Comparison of ENCODE assay signal across 31 cellular contexts in genomic region chr10:21191512-21191911, GRCh38.
DNase-seq lines count a peak whose midpoint lies in the region; ATAC-seq, FAIRE-seq and TF ChIP-seq lines count a peak whose summit lies in the region.
"Had no signal": no experiment of that assay in that cellular context is flagged by ENCODE, and none has a peak within 500 bp of the region (broad histone marks: within the 10 kb centered on the region; RNA-seq: fewer than 3 reads in every experiment).

No MANE protein-coding gene starts in this region.

- H3K4me3 Mint-ChIP-seq in activated T-cell treated with anti-CD3 and anti-CD28 coated beads, Interleukin-2, amount 50 U/mL, for 72 hours = no peak overlapping the region
- H3K4me3 Mint-ChIP-seq: activated naive CD8-positive, alpha-beta T cell treated with anti-CD3 and anti-CD28 coated beads for 36 hours; B cell; CD8-positive, alpha-beta T cell; nephron; T-helper 1 cell treated with Interleukin-12 subunit alpha and Interleukin-12 subunit beta and Interleukin-4 antibody, amounts not matched to agents 30 μg/mL and 1 μg/mL, for 36 hours had no signal

- 71% methylated on average over 2 of the region's 2 CpGs for WGBS in A549 (ENCODE audit: missing lambda C conversion rate)

- peak overlapping the region in 1 of 2 experiments; percentile 32; a peak in 1 of 6 replicates for H3K27ac ChIP-seq in A549
- no peak overlapping the region for H3K27ac ChIP-seq in brain microvascular endothelial cell
- H3K27ac ChIP-seq: ascending aorta, gastroesophageal sphincter, KMS-11, right atrium auricular region, SJSA1, tibial nerve had no signal

- H3K9me3 Mint-ChIP-seq in activated T-cell treated with anti-CD3 and anti-CD28 coated beads, Interleukin-2, amount 50 U/mL, for 72 hours = no peaks in the 10 kb centered on the region
- H3K9me3 Mint-ChIP-seq: activated naive CD8-positive, alpha-beta T cell treated with anti-CD3 and anti-CD28 coated beads for 36 hours had no signal

- no peaks in the 10 kb centered on the region for H3K36me3 Mint-ChIP-seq in activated T-cell treated with anti-CD3 and anti-CD28 coated beads, Interleukin-2, amount 50 U/mL, for 72 hours (ENCODE audit: insufficient read depth in 2 of 2)
- H3K36me3 Mint-ChIP-seq: activated naive CD8-positive, alpha-beta T cell treated with anti-CD3 and anti-CD28 coated beads for 36 hours; CD8-positive, alpha-beta T cell had no signal

- H3K27me3 Mint-ChIP-seq in activated T-cell treated with anti-CD3 and anti-CD28 coated beads, Interleukin-2, amount 50 U/mL, for 72 hours (ENCODE audit: low read depth) = peaks cover 8% of the 10 kb centered on the region
- H3K27me3 Mint-ChIP-seq: B cell had no signal

- H3K27me3 ChIP-seq in brain microvascular endothelial cell (replicated peaks) = no peaks in the 10 kb centered on the region
- H3K27me3 ChIP-seq: ascending aorta, gastroesophageal sphincter, right atrium auricular region, SJSA1, tibial nerve had no signal

- peaks cover 7% of the 10 kb centered on the region for H3K4me1 Mint-ChIP-seq in activated T-cell treated with anti-CD3 and anti-CD28 coated beads, Interleukin-2, amount 50 U/mL, for 72 hours (ENCODE audit: low read depth)
- H3K4me1 Mint-ChIP-seq: B cell had no signal

- no peak for TF ChIP-seq RAD21 in A549 (conservative IDR thresholded peaks at IDR 0.05 in 1 of 2, IDR thresholded peaks at IDR 0.05 in 1 of 2)

- in situ Hi-C loops in brain microvascular endothelial cell (cut with HindIII; ENCODE audit: low pct_ligation_motif_present, low sequenced_read_pairs) = no loop called here

- no peak for TF ChIP-seq CTCF in A549 (IDR thresholded peaks at IDR 0.05)
- TF ChIP-seq CTCF in brain microvascular endothelial cell (IDR thresholded peaks at IDR 0.05; ENCODE audit: low read depth, low read length, missing control alignments) = no peak

- POLR2A ChIA-PET in A549 (lab: Yijun Ruan, JAX) = no interaction called here

- DNase-seq in A549 (ENCODE audit: low read depth in 1 of 2, low spot score in 1 of 2) = no peak
- DNase-seq in LoVo (ENCODE audit: low spot score) = peak; percentile 43
- DNase-seq in SW480 (ENCODE audit: low spot score) = peak; percentile 98
- DNase-seq in lung microvascular endothelial cell (ENCODE audit: low read depth in 2 of 2) = peak; percentile 22 to 78
- DNase-seq in activated T-cell treated with anti-CD3 and anti-CD28 coated beads, Interleukin-2, amount 50 U/mL, for 72 hours = no peak
- no peak for DNase-seq in brain microvascular endothelial cell
- no peak for DNase-seq in glomerular visceral epithelial cell (ENCODE audit: extremely low spot score)
- DNase-seq: activated effector memory CD4-positive, alpha-beta T cell treated with Interleukin-2 at 50 U/mL for 16 hours; activated naive CD8-positive, alpha-beta T cell treated with anti-CD3 and anti-CD28 coated beads for 36 hours; activated T-cell treated with anti-CD3 and anti-CD28 coated beads for 4 hours; CD8-positive, alpha-beta T cell; central memory CD4-positive, alpha-beta T cell; DMS53; GDM1; HCEC 1CT; MV-4-11; NCI-H1694 treated with DMSO at 0.1 percent for 48 hours; NK-92 treated with Interleukin-12 subunit alpha and Interleukin-12 subunit beta, amount 100 ng/mL, for 24 hours; stimulated activated CD4-positive, alpha-beta T cell treated with anti-CD3 and anti-CD28 coated beads, Interleukin-2, amount 100 ng/mL, for 24 hours had no signal

- TF ChIP-seq POLR2A in A549 (IDR thresholded peaks at IDR 0.05; ENCODE audit: low read length) = no peak

- 0 out of 3 replicates have a peak, but pooled peaks cover 3% of the 10 kb centered on the region for H3K9me3 ChIP-seq in A549
- H3K9me3 ChIP-seq: ascending aorta, right atrium auricular region, SJSA1, tibial nerve had no signal

- H3K4me3 ChIP-seq in A549 (no peak overlapping the region), brain microvascular endothelial cell (ENCODE audit: low read depth, low read length) (no peak overlapping the region)
- H3K4me3 ChIP-seq: ascending aorta, gastroesophageal sphincter, right atrium auricular region, SJSA1, smooth muscle cell, tibial nerve had no signal

- TF ChIP-seq EP300 in A549 (IDR thresholded peaks at IDR 0.05) = no peak

- peak overlapping the region; percentile 7; the same call in 1 of the 3 replicates for H3K4me2 ChIP-seq in A549
- H3K4me2 ChIP-seq: KMS-11, smooth muscle cell had no signal

- peak; percentile 80 for FAIRE-seq in A549 (lab: Jason Lieb, UNC)

- no peaks in the 10 kb centered on the region for H3K36me3 ChIP-seq in brain microvascular endothelial cell (replicated peaks)
- H3K36me3 ChIP-seq: ascending aorta, gastroesophageal sphincter, right atrium auricular region, SJSA1, tibial nerve had no signal

- H3K4me1 ChIP-seq in A549 = peaks cover 35% of the 10 kb centered on the region
- H3K4me1 ChIP-seq: ascending aorta, gastroesophageal sphincter, right atrium auricular region, SJSA1 had no signal

- CTCF ChIA-PET in A549 (lab: Yijun Ruan, JAX) = no interaction called here

- no peak for ATAC-seq in A549
- no peak for ATAC-seq in activated CD4-positive, CD25-positive, alpha-beta regulatory T cell treated with anti-CD3 and anti-CD28 coated beads, Interleukin-2, amount 50 U/mL, for 24 hours
- ATAC-seq in activated T-cell treated with anti-CD3 and anti-CD28 coated beads, Interleukin-2, amount 50 U/mL, for 72 hours (replicated peaks in 1 of 2) = no peak
- ATAC-seq: CD8-positive, alpha-beta T cell; gastroesophageal sphincter; Panc1 had no signal

- H3K27ac Mint-ChIP-seq in activated T-cell treated with anti-CD3 and anti-CD28 coated beads, Interleukin-2, amount 50 U/mL, for 72 hours = no peak overlapping the region
- H3K27ac Mint-ChIP-seq: activated naive CD8-positive, alpha-beta T cell treated with anti-CD3 and anti-CD28 coated beads for 36 hours; B cell; CD8-positive, alpha-beta T cell; nephron; T-helper 1 cell treated with Interleukin-12 subunit alpha and Interleukin-12 subunit beta and Interleukin-4 antibody, amounts not matched to agents 30 μg/mL and 1 μg/mL, for 36 hours had no signal

TF ChIP-seq in A549, 52 proteins besides CTCF, POLR2A, EP300 and RAD21:
- peak; percentile 64 for TF ChIP-seq GATA3 (IDR thresholded peaks at IDR 0.05; ENCODE audit: borderline replicate concordance)
- TF ChIP-seq SREBF2 (IDR thresholded peaks at IDR 0.05) = no peak
- no peak for TF ChIP-seq TP53 (CRISPR knock-in tag; IDR thresholded peaks at IDR 0.05)
- no peak for TF ChIP-seq REST (IDR thresholded peaks at IDR 0.05)
- no peak for TF ChIP-seq KDM1A (IDR thresholded peaks at IDR 0.05; ENCODE audit: low read depth)
- no peak for TF ChIP-seq ZSCAN20 (CRISPR knock-in tag; IDR thresholded peaks at IDR 0.05)

Comparison
In these comparisons a context has a peak if more than half of its experiments do, and no peak if none do; other contexts are left out.
1. DNase-seq: peak in LoVo (single experiment), SW480 (single experiment) and lung microvascular endothelial cell (2 of 2); none in A549 (0 of 2), activated T-cell treated with anti-CD3 and anti-CD28 coated beads, Interleukin-2, amount 50 U/mL, for 72 hours (0 of 2), brain microvascular endothelial cell (single experiment) and glomerular visceral epithelial cell (single experiment).